ENCODE assay signal across 35 cellular contexts in genomic region chr2:52495816-52496215, GRCh38.
"Had no signal": no experiment of that assay in that cellular context is flagged by ENCODE, and none has a peak within 500 bp of the region (broad histone marks: within the 10 kb centered on the region; RNA-seq: fewer than 3 reads in every experiment).

No MANE protein-coding gene starts in this region.

- H3K27ac ChIP-seq: KMS-11 had no signal

- H3K4me2 ChIP-seq: KMS-11 had no signal

- H3K9ac ChIP-seq: KMS-11 had no signal

- H3K27me3 ChIP-seq: MG63 had no signal

- H3K36me3 ChIP-seq: MG63 had no signal

- DNase-seq: Karpas-422, Kasumi-1, MG63, MM.1S, MV-4-11, NCI-H1048, NCI-H1092, NCI-H1092 treated with DMSO at 0.1 percent for 48 hours, NCI-H1105, NCI-H1105 treated with DMSO at 0.1 percent for 48 hours, NCI-H1417, NCI-H1417 treated with DMSO at 0.1 percent for 48 hours, NCI-H1436, NCI-H1436 treated with DMSO at 0.1 percent for 48 hours, NCI-H146, NCI-H1694, NCI-H1694 treated with DMSO at 0.1 percent for 48 hours, NCI-H187, NCI-H187 treated with DMSO at 0.1 percent for 48 hours, NCI-H1930, NCI-H2029, NCI-H2029 treated with DMSO at 0.1 percent for 48 hours, NCI-H2081, NCI-H2081 treated with DMSO at 0.1 percent for 48 hours, NCI-H2107, NCI-H2171, NCI-H2171 treated with DMSO at 0.1 percent for 48 hours, NCI-H2227 treated with DMSO at 0.1 percent for 48 hours, NCI-H226, NCI-H345, NCI-H446, NCI-H446 treated with DMSO at 0.1 percent for 48 hours, NCI-H510A, NCI-H510A treated with DMSO at 0.1 percent for 48 hours had no signal

- H3K4me3 ChIP-seq: MG63 had no signal
